ENCODE assay signal across 8 cellular contexts in the genomic region with DNA sequence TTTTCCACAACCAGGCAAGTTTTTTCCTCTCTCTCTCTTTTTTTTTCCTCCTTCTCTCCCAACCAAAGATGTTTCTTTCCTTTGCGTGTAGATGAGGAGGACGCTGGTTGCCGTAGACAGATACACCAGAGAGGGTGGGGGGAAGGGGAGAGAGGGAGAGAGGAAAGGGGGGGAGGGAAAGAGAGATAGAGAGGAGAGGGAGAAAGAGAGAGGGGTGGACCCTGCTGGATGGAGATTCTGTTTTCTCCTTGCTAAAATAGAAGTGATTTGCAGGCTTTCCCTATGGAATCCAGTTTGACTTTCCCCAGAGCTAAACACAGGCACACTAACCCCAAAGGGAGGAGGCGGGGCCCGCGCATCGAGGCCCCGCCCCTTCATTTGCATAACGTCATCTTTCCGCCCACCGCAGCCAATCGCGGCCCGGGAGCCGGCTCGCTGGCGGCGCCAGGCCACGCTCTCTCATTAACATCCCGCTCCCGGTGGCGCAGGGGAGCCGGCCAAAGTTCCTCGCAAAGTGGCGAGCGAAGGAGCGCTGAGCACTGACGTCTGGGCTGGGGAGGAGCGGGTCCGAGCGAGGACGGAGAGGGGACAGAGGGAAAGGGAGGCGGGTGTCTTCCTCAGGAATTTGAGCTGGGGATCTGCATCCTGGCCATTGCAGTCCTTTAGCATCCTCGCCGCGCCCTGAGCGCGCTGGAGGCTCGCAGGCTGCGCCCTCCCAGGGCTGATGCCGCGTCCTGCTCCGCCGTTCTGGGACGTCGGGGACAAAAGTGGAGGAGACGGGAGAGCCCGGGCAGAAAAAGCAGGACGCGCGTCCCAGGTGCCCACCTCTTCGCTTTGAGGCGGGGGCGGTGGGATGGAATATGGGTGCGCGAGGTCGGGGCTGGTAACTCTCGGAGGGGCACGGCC. TPM values are rescaled to one million over a fixed set of nuclear protein-coding genes. Genes with fewer than 3 reads are reported as not detected.
DNase-seq lines count a peak whose midpoint lies in the region; ATAC-seq and TF ChIP-seq lines count a peak whose summit lies in the region.

No MANE protein-coding gene starts in this region.

- H3K36me3 ChIP-seq in SK-N-SH (replicated peaks in 1 of 2; ENCODE audit: control insufficient read depth in 1 of 2, insufficient read depth in 2 of 2, low read length in 1 of 2) (no peaks in the 10 kb centered on the region), upper lobe of right lung (no peaks in the 10 kb centered on the region)

- POLR2A ChIA-PET in SK-N-SH (lab: Yijun Ruan, JAX), result interaction anchor here (0.5 to 1.0 kb wide), 3 partner anchors 79 to 1180 kb away, joined by 3 to 5 read pairs (median 4); no protein-coding TSS in a partner anchor

- no peaks in the 10 kb centered on the region for H3K36me3 Mint-ChIP-seq in activated naive CD8-positive, alpha-beta T cell treated with anti-CD3 and anti-CD28 coated beads, Interleukin-2, amount 50 U/mL, for 24 hours (ENCODE audit: low read depth)
- no peaks in the 10 kb centered on the region for H3K36me3 Mint-ChIP-seq in progenitor cell of endocrine pancreas (ENCODE audit: insufficient read depth)

- H3F3A ChIP-seq in SK-N-SH (replicated peaks; ENCODE audit: insufficient read depth), result peaks cover 8% of the 10 kb centered on the region

- peak overlapping the region; percentile 91 for H2AFZ ChIP-seq in SK-N-SH (ENCODE audit: low read depth)

- no peaks in the 10 kb centered on the region for H3K9me3 Mint-ChIP-seq in activated naive CD8-positive, alpha-beta T cell treated with anti-CD3 and anti-CD28 coated beads, Interleukin-2, amount 50 U/mL, for 24 hours
- H3K9me3 Mint-ChIP-seq in progenitor cell of endocrine pancreas (ENCODE audit: low read depth), result no peaks in the 10 kb centered on the region

- peak; percentile 13; the same call in 1 of the 2 replicates for TF ChIP-seq RAD21 in SK-N-SH (IDR thresholded peaks at IDR 0.05; ENCODE audit: low read length)

- H3K4me3 Mint-ChIP-seq in activated naive CD8-positive, alpha-beta T cell treated with anti-CD3 and anti-CD28 coated beads, Interleukin-2, amount 50 U/mL, for 24 hours, result peak overlapping the region; percentile 85
- H3K4me3 Mint-ChIP-seq in progenitor cell of endocrine pancreas (ENCODE audit: low read depth), result peak overlapping the region; percentile 72

- CTCF ChIA-PET in SK-N-SH (lab: Yijun Ruan, JAX), result interaction anchor here (0.8 to 3.5 kb wide), 6 partner anchors 14 to 925 kb away, joined by 3 to 18 read pairs (median 4); no protein-coding TSS in a partner anchor

- peak; percentile 78 for DNase-seq in DMS79 treated with DMSO at 0.1 percent for 48 hours (lab: John Stamatoyannopoulos, UW)
- DNase-seq in LNCaP clone FGC (ENCODE audit: low read depth), result peak; percentile 30
- DNase-seq in SK-N-SH, result peak; percentile 94
- DNase-seq in activated naive CD8-positive, alpha-beta T cell treated with anti-CD3 and anti-CD28 coated beads, Interleukin-2, amount 50 U/mL, for 24 hours, result peak; percentile 87
- DNase-seq in left cardiac atrium, result peak; percentile 94
- peak; percentile 86 for DNase-seq in progenitor cell of endocrine pancreas (ENCODE audit: low spot score, unreplicated experiment)
- peak; percentile 89 for DNase-seq in upper lobe of right lung

- peak overlapping the region; percentile 67 for H3K27ac Mint-ChIP-seq in activated naive CD8-positive, alpha-beta T cell treated with anti-CD3 and anti-CD28 coated beads, Interleukin-2, amount 50 U/mL, for 24 hours
- peak overlapping the region; percentile 71 for H3K27ac Mint-ChIP-seq in progenitor cell of endocrine pancreas

- H3K9ac ChIP-seq in SK-N-SH, result peak overlapping the region; percentile 69; the same call in 1 of the 2 replicates

- no peak; a peak in 1 of 4 replicates for TF ChIP-seq EP300 in SK-N-SH (IDR thresholded peaks at IDR 0.05; ENCODE audit: borderline replicate concordance in 1 of 2, low read depth in 1 of 2, low read length in 1 of 2)

- H3K27me3 Mint-ChIP-seq in activated naive CD8-positive, alpha-beta T cell treated with anti-CD3 and anti-CD28 coated beads, Interleukin-2, amount 50 U/mL, for 24 hours, result peaks cover 76% of the 10 kb centered on the region
- peaks cover 100% of the 10 kb centered on the region for H3K27me3 Mint-ChIP-seq in progenitor cell of endocrine pancreas

- H3K27me3 ChIP-seq in SK-N-SH (ENCODE audit: insufficient read depth) (peaks cover 18% of the 10 kb centered on the region; the same call in 1 of the 2 replicates), upper lobe of right lung (peaks cover 79% of the 10 kb centered on the region)

- H3K4me3 ChIP-seq in LNCaP clone FGC (ENCODE audit: low read depth, low read length), result no peak overlapping the region
- peak overlapping the region; percentile 65 to 84 for H3K4me3 ChIP-seq in SK-N-SH (ENCODE audit: low read depth in 2 of 2, low read length in 1 of 2)
- H3K4me3 ChIP-seq in upper lobe of right lung, result peak overlapping the region; percentile 55

- intact Hi-C loops in left cardiac atrium (cut with DNase I) (loop anchor here in 1 of 2 donors (10.0 kb wide), 2 partner anchors 575 to 1085 kb away; no protein-coding TSS in a partner anchor), upper lobe of right lung (cut with DNase I) (loop anchor here (10.0 kb wide), 1 partner anchor 925 kb away; no protein-coding TSS in a partner anchor)

- peaks cover 40% of the 10 kb centered on the region for H3K4me1 Mint-ChIP-seq in activated naive CD8-positive, alpha-beta T cell treated with anti-CD3 and anti-CD28 coated beads, Interleukin-2, amount 50 U/mL, for 24 hours
- peaks cover 21% of the 10 kb centered on the region for H3K4me1 Mint-ChIP-seq in progenitor cell of endocrine pancreas (ENCODE audit: low read depth)

- WGBS in SK-N-SH (ENCODE audit: low lambda C conversion rate), result under 1% methylated on average over 49 of the region's 59 CpGs

- H3K4me2 ChIP-seq in SK-N-SH, result peak overlapping the region; percentile 87

- peak; percentile 57 for ATAC-seq in GM21786 (IDR thresholded peaks at IDR 0.05; ENCODE audit: unreplicated experiment)
- ATAC-seq in activated naive CD8-positive, alpha-beta T cell treated with anti-CD3 and anti-CD28 coated beads, Interleukin-2, amount 50 U/mL, for 24 hours, result peak; percentile 71
- peak; percentile 89 to 94 for ATAC-seq in left cardiac atrium
- ATAC-seq in upper lobe of right lung, result peak; percentile 90

- TF ChIP-seq CTCF in LNCaP clone FGC (IDR thresholded peaks at IDR 0.05; ENCODE audit: control insufficient read depth, extremely low read depth, insufficient read depth) (no peak), SK-N-SH (IDR thresholded peaks at IDR 0.05) (no peak), progenitor cell of endocrine pancreas (IDR thresholded peaks at IDR 0.05; ENCODE audit: unreplicated experiment) (no peak), upper lobe of right lung (IDR thresholded peaks at IDR 0.05) (no peak)

- no peaks in the 10 kb centered on the region for H3K9me3 ChIP-seq in SK-N-SH
- no peaks in the 10 kb centered on the region for H3K9me3 ChIP-seq in upper lobe of right lung

- H3K4me1 ChIP-seq in SK-N-SH (ENCODE audit: control insufficient read depth in 1 of 2, insufficient read depth in 2 of 2, low read depth in 1 of 2, low read length in 1 of 2) (peaks cover 5 to 8% of the 10 kb centered on the region in 2 experiments; a peak in 2 of 4 replicates), upper lobe of right lung (peaks cover 17% of the 10 kb centered on the region)

- H3K79me2 ChIP-seq in SK-N-SH (ENCODE audit: insufficient read depth), result no peaks in the 10 kb centered on the region

- no peaks in the 10 kb centered on the region for H4K20me1 ChIP-seq in SK-N-SH (ENCODE audit: insufficient read depth)

- peak overlapping the region; percentile 74 to 90 for H3K27ac ChIP-seq in SK-N-SH (ENCODE audit: low read depth in 2 of 2, low read length in 1 of 2)
- H3K27ac ChIP-seq in upper lobe of right lung, result no peak overlapping the region

- no peaks in the 10 kb centered on the region for H3K9me2 ChIP-seq in SK-N-SH

TF ChIP-seq in SK-N-SH, 30 proteins besides CTCF, POLR2A, EP300 and RAD21:
- TF ChIP-seq NFIC (IDR thresholded peaks at IDR 0.05; ENCODE audit: borderline replicate concordance) (peak; percentile 4; the same call in 1 of the 2 replicates), TAF1 (IDR thresholded peaks at IDR 0.05; ENCODE audit: borderline replicate concordance, low read depth, low read length) (peak; percentile 67), GATA2 (CRISPR knock-in tag; IDR thresholded peaks at IDR 0.05) (no peak), SIN3A (IDR thresholded peaks at IDR 0.05; ENCODE audit: borderline replicate concordance, low read depth, low read length) (peak; percentile 32; the same call in 1 of the 2 replicates), FOXJ3 (CRISPR knock-in tag; IDR thresholded peaks at IDR 0.05) (no peak), GABPA (IDR thresholded peaks at IDR 0.05; ENCODE audit: low read depth) (no peak), RCOR1 (IDR thresholded peaks at IDR 0.05; ENCODE audit: low read length) (peak; percentile 14; the same call in 1 of the 2 replicates), RFX5 (IDR thresholded peaks at IDR 0.05; ENCODE audit: low read length) (peak; percentile 61; the same call in 1 of the 2 replicates), MXI1 (IDR thresholded peaks at IDR 0.05; ENCODE audit: low read depth, low read length) (peak; percentile 74), NRF1 (IDR thresholded peaks at IDR 0.05; ENCODE audit: low read depth, low read length) (peak; percentile 58)
- TF ChIP-seq, protein P1, sequence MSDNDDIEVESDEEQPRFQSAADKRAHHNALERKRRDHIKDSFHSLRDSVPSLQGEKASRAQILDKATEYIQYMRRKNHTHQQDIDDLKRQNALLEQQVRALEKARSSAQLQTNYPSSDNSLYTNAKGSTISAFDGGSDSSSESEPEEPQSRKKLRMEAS (IDR thresholded peaks at IDR 0.05; ENCODE audit: low read depth), result peak; percentile 57; the same call in 1 of the 2 replicates

RNA-seq across cellular contexts. Expression of gene EBF1, which starts 0.6 kb away (rescaled TPM):
- polyA plus RNA-seq in SK-N-SH (2012; rRNA removed), result 0.26 and 0.36 TPM in 2 replicates
- 0.23 and 0.33 TPM in 2 replicates for polyA plus RNA-seq in SK-N-SH (2012; cell fraction: cytosol; rRNA removed)
- 0.42 TPM in 2 replicates for polyA plus RNA-seq in SK-N-SH (2012; cell fraction: nucleus; rRNA removed)
- total RNA-seq in left cardiac atrium (10 to 100 TPM; 19.3 to 28.1 TPM), progenitor cell of endocrine pancreas (0.38 and 0.67 TPM in 2 replicates), upper lobe of right lung (8.9 TPM)

Comparison
In these comparisons a context has a peak if more than half of its experiments do, and no peak if none do; other contexts are left out.
1. DNase-seq: peak in every context shown above with its lines; median percentile 94 in SK-N-SH; 94 in left cardiac atrium; 89 in upper lobe of right lung; 87 in activated naive CD8-positive, alpha-beta T cell treated with anti-CD3 and anti-CD28 coated beads, Interleukin-2, amount 50 U/mL, for 24 hours; 86 in progenitor cell of endocrine pancreas; 78 in DMS79 treated with DMSO at 0.1 percent for 48 hours; 30 in LNCaP clone FGC.